Comparison of ENCODE assay signal across 8 cellular contexts in the genomic region with DNA sequence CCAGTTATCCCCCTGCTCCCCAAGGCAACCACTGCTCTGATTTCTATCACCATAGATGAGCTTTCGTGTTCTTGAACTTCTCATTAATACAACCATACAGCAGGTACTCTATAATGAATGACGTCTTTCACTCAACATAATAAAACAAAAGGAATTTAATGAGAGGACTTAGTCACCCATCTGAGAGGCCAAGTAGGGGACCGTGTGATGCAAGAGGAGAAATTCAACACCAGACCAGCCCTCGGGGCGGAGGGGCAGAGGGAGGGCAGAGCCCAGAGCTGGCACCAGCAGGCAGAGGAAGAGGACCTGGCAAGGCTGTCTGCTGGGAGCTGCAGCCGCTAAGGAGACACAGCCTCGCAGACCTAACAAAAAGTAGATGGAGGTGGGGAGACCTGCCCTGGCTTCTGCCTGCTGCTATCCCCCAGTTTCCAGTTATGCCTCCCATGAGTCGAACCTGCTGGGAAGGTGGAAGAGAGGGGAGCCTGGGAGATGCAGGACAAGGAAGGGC. TPM values are rescaled to one million over a fixed set of nuclear protein-coding genes. Genes with fewer than 3 reads are reported as not detected.
DNase-seq lines count a peak whose midpoint lies in the region; ATAC-seq and TF ChIP-seq lines count a peak whose summit lies in the region.

No MANE protein-coding gene starts in this region.

- DNase-seq in NCI-H1436 (lab: John Stamatoyannopoulos, UW) = peak; percentile 52
- DNase-seq in NCI-H1436 treated with DMSO at 0.1 percent for 48 hours (lab: John Stamatoyannopoulos, UW) = no peak
- peak; percentile 99 for DNase-seq in PC-3
- peak; percentile 73 for DNase-seq in fibroblast of villous mesenchyme (ENCODE audit: low read depth)
- DNase-seq in putamen (ENCODE audit: low spot score) = peak; percentile 55
- DNase-seq in SKM-1 treated with dmso at 0.1 percent for 144 hours (lab: John Stamatoyannopoulos, UW; ENCODE audit: unreplicated experiment) = no peak
- no peak for DNase-seq in stimulated activated CD4-positive, alpha-beta T cell treated with anti-CD3 and anti-CD28 coated beads, Interleukin-15, amount 100 ng/mL, for 24 hours

- H2AFZ ChIP-seq in PC-3 (ENCODE audit: low read length) = no peak overlapping the region

- CTCF ChIA-PET in PC-3 (lab: Charles Lee) = interaction anchor here (0.8 kb wide), 1 partner anchor 33 kb away, joined by 3 read pairs; no protein-coding TSS in a partner anchor

- H3K36me3 ChIP-seq in PC-3 (ENCODE audit: low read depth, low read length) = no peaks in the 10 kb centered on the region

- BruUV-seq in PC-3 (replicated peaks; lab: Mats Ljungman, UMichigan) = no TSS peak

- H4K20me1 ChIP-seq in PC-3 (ENCODE audit: low read length) = no peaks in the 10 kb centered on the region

- H3F3A ChIP-seq in PC-3 (ENCODE audit: low read length, unreplicated experiment) = no peaks in the 10 kb centered on the region

- H3K4me3 ChIP-seq in PC-3 (ENCODE audit: low read length) (peak overlapping the region; percentile 36; the same call in 1 of the 2 replicates), fibroblast of villous mesenchyme (ENCODE audit: low read depth, low read length) (no peak overlapping the region)

- intact Hi-C loops in PC-3 (cut with micrococcal nuclease) = loop anchor here (2.0 kb wide), 1 partner anchor 14 kb away; the partner anchor contains the start of gene CCN5

- H3K9me3 ChIP-seq in PC-3 (ENCODE audit: low read length) = no peaks in the 10 kb centered on the region

- peak; percentile 90 for ATAC-seq in PC-3
- ATAC-seq in GM18517 (IDR thresholded peaks at IDR 0.05; ENCODE audit: unreplicated experiment) = no peak

- POLR2A ChIA-PET in PC-3 (lab: Charles Lee; ENCODE audit: unreplicated experiment) = interaction anchor here (0.6 to 1.0 kb wide), 2 partner anchors 10 to 14 kb away, joined by 3 read pairs; partner anchors contain the start of gene CCN5

- H3K79me2 ChIP-seq in PC-3 (ENCODE audit: low read length) = no peaks in the 10 kb centered on the region

- peaks cover 47% of the 10 kb centered on the region for H3K4me1 ChIP-seq in PC-3 (ENCODE audit: insufficient read depth, low read length)

- H3K27me3 ChIP-seq in PC-3 (ENCODE audit: low read length) = no peaks in the 10 kb centered on the region

- H3K27ac ChIP-seq in PC-3 (ENCODE audit: low read length) = peak overlapping the region; percentile 81

- peak overlapping the region; percentile 57 for H3K9ac ChIP-seq in PC-3 (ENCODE audit: low read length)

- H3K4me2 ChIP-seq in PC-3 (ENCODE audit: low read length) = peak overlapping the region; percentile 75

- no peaks in the 10 kb centered on the region for H3K9me2 ChIP-seq in PC-3 (replicated peaks; ENCODE audit: low read length)

- TF ChIP-seq CTCF in PC-3 (conservative IDR thresholded peaks at IDR 0.05; ENCODE audit: low read depth, low read length) (no peak), fibroblast of villous mesenchyme (IDR thresholded peaks at IDR 0.05; ENCODE audit: insufficient read depth, low read depth, low read length) (no peak)

RNA-seq across cellular contexts. Expression of gene CCN5, which starts 13.7 kb away (rescaled TPM):
- total RNA-seq in PC-3 (2014; rRNA removed) = 0.26 TPM in 1 of 2 replicates, not detected in the other
- 0.32 and 1.7 TPM in 2 replicates for total RNA-seq in fibroblast of villous mesenchyme

RNA-seq across cellular contexts. Expression of gene KCNK15, which starts 16.8 kb away (rescaled TPM):
- total RNA-seq in PC-3 (2014; rRNA removed) = 2.8 and 3.0 TPM in 2 replicates
- total RNA-seq in fibroblast of villous mesenchyme = 0.32 and 1.7 TPM in 2 replicates

Comparison
In these comparisons a context has a peak if more than half of its experiments do, and no peak if none do; other contexts are left out.
1. DNase-seq: peak in NCI-H1436 (single experiment), PC-3 (single experiment), fibroblast of villous mesenchyme (single experiment) and putamen (single experiment); none in NCI-H1436 treated with DMSO at 0.1 percent for 48 hours (single experiment), SKM-1 treated with dmso at 0.1 percent for 144 hours (single experiment) and stimulated activated CD4-positive, alpha-beta T cell treated with anti-CD3 and anti-CD28 coated beads, Interleukin-15, amount 100 ng/mL, for 24 hours (single experiment).